1 cellular context compared by ENCODE assay signal in the genomic region with DNA sequence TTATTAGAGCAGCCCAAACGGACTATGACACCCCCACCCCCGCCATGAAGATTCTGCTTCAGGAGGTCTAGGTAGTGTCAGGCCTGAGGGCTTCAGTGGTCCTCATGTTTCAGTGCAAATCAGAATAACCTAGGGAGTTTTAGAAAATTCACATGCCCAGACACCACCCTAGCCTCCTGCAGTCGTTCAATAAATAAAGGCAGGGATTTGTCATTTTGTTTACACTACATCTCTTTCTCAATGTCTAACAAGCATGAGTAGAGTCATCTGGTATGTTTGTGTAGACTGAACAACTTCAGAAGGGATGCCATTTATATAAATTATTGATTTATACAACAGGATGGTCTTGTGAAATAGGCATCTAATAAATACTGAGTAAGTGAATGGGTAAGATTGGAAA.
TF ChIP-seq lines count a peak whose summit lies in the region.

No MANE protein-coding gene starts in this region.

TF ChIP-seq in HCT116, 20 proteins besides CTCF, POLR2A, EP300 and RAD21 (continued from another document):
- TF ChIP-seq REST (IDR thresholded peaks at IDR 0.05; ENCODE audit: low read depth), result no peak
